Comparison of ENCODE assay signal across 8 cellular contexts in the genomic region with DNA sequence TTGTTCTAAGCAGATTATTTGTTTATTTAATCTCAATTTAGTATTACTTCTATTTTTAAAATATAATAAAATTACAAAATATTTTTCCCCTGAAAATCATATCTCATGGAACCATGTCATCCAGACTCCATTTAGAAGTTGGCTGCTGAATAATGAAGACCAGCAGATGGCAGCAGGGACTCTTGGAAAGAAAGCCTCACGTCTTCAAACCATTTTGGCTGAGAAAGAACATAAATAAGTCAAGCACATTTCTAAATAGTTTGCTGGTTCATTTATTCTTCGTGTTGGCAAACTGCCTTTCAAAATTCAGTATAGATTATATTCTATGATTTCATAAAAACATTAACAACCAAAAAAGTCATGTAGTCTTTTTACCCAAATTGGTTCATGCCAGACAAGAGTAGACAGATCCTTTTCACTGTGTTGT.
A peak's percentile ranks its signal among the peaks of the same experiment; 100 is the strongest.
DNase-seq lines count a peak whose midpoint lies in the region; ATAC-seq, FAIRE-seq and TF ChIP-seq lines count a peak whose summit lies in the region.

No MANE protein-coding gene starts in this region.

- peak; percentile 53 for DNase-seq in SIG-M5 treated with dmso at 0.1 percent for 504 hours (lab: John Stamatoyannopoulos, UW; ENCODE audit: unreplicated experiment)
- no peak for DNase-seq in SIG-M5 (lab: John Stamatoyannopoulos, UW)
- peak; percentile 25 for DNase-seq in Panc1 (ENCODE audit: low read depth, low spot score)
- DNase-seq in right lobe of liver, result peak in 1 of 3 donors; percentile 55
- DNase-seq in urothelium cell line (ENCODE audit: low spot score), result peak; percentile 52
- DNase-seq in activated CD8-positive, alpha-beta memory T cell treated with anti-CD3 and anti-CD28 coated beads, Interleukin-2, amount 50 U/mL, for 48 hours, result no peak

- CTCF ChIA-PET in Panc1 (lab: Charles Lee), result no interaction called here

- intact Hi-C loops in Panc1 (cut with micrococcal nuclease; ENCODE audit: unreplicated experiment) (loop anchor here (2.0 to 5.0 kb wide), 3 partner anchors 207 to 571 kb away; no protein-coding TSS in a partner anchor), right lobe of liver (cut with DNase I) (loop anchor here (10.0 kb wide), 4 partner anchors 185 to 365 kb away; no protein-coding TSS in a partner anchor)

- no peak overlapping the region for H3K4me2 ChIP-seq in KMS-11

- POLR2A ChIA-PET in Panc1 (lab: Charles Lee), result no interaction called here

- H3K4me3 ChIP-seq in KMS-11 (IDR thresholded peaks at IDR 0.05; ENCODE audit: insufficient read depth, low read depth, low read length) (no peak overlapping the region), Panc1 (ENCODE audit: low read depth in 2 of 2, low read length in 2 of 2) (no peak overlapping the region), right lobe of liver (no peak overlapping the region)

- H3K36me3 ChIP-seq in KMS-11 (ENCODE audit: insufficient read depth) (no peaks in the 10 kb centered on the region), Panc1 (ENCODE audit: control insufficient read depth, insufficient read depth, low read length) (no peaks in the 10 kb centered on the region), right lobe of liver (no peaks in the 10 kb centered on the region)

- WGBS in right lobe of liver (ENCODE audit: insufficient coverage, low coverage, low lambda C conversion rate, missing lambda C conversion rate), result 0% methylated on average over 2 of the region's 2 CpGs

- BruUV-seq in Panc1 (replicated peaks; lab: Mats Ljungman, UMichigan), result no TSS peak

- no peak for ATAC-seq in Panc1
- peak; percentile 75 to 86 (median 80) for ATAC-seq in right lobe of liver

- H3K79me2 ChIP-seq in KMS-11 (ENCODE audit: insufficient read depth, low read depth), result no peaks in the 10 kb centered on the region

- H3K9ac ChIP-seq in KMS-11, result no peak overlapping the region

- TF ChIP-seq CTCF in KMS-11 (conservative IDR thresholded peaks at IDR 0.05; ENCODE audit: low read depth, low read length), result peak; percentile 74
- peak; percentile 74; the same call in 1 of the 2 replicates for TF ChIP-seq CTCF in Panc1 (IDR thresholded peaks at IDR 0.05)
- TF ChIP-seq CTCF in right lobe of liver (IDR thresholded peaks at IDR 0.05), result peak; percentile 80 to 87 (median 83)

- FAIRE-seq in colon (lab: Jason Lieb, UNC) (peak; percentile 94), urothelium cell line (lab: Jason Lieb, UNC) (no peak)

- H3K4me1 ChIP-seq in KMS-11 (ENCODE audit: low read depth, poor library complexity, severe bottlenecking), result no peaks in the 10 kb centered on the region
- no peaks in the 10 kb centered on the region for H3K4me1 ChIP-seq in Panc1 (ENCODE audit: control insufficient read depth, insufficient read depth, low read length)
- no peaks in the 10 kb centered on the region for H3K4me1 ChIP-seq in right lobe of liver

- H4K20me1 ChIP-seq in KMS-11 (ENCODE audit: insufficient read depth), result no peaks in the 10 kb centered on the region

- no peak overlapping the region for H2AFZ ChIP-seq in KMS-11 (ENCODE audit: low read depth)

- no peaks in the 10 kb centered on the region for H3K27me3 ChIP-seq in KMS-11 (ENCODE audit: insufficient read depth, low read depth)
- H3K27me3 ChIP-seq in Panc1 (ENCODE audit: control insufficient read depth, insufficient read depth, low read length), result no peaks in the 10 kb centered on the region
- no peaks in the 10 kb centered on the region for H3K27me3 ChIP-seq in right lobe of liver

- H3K27ac ChIP-seq in KMS-11 (no peak overlapping the region), Panc1 (ENCODE audit: low read length) (no peak overlapping the region), right lobe of liver (no peak overlapping the region)

- TF ChIP-seq POLR2A in right lobe of liver (IDR thresholded peaks at IDR 0.05), result no peak

- in situ Hi-C loops in Panc1 (cut with HindIII; ENCODE audit: low pct_unique_long_range_greater_than_20kb, low sequenced_read_pairs), result no loop called here

- H3K9me3 ChIP-seq in Panc1 (ENCODE audit: control insufficient read depth, insufficient read depth, low read depth, low read length) (no peaks in the 10 kb centered on the region), right lobe of liver (no peaks in the 10 kb centered on the region)

Comparison
In these comparisons a context has a peak if more than half of its experiments do, and no peak if none do; other contexts are left out.
1. DNase-seq: peak in SIG-M5 treated with dmso at 0.1 percent for 504 hours (single experiment), Panc1 (single experiment) and urothelium cell line (single experiment); none in SIG-M5 (single experiment) and activated CD8-positive, alpha-beta memory T cell treated with anti-CD3 and anti-CD28 coated beads, Interleukin-2, amount 50 U/mL, for 48 hours (single experiment).
2. Peak in every context shown above with its lines, with median percentiles within 50 percentile points of each other: CTCF ChIP-seq.